In the genomic region with DNA sequence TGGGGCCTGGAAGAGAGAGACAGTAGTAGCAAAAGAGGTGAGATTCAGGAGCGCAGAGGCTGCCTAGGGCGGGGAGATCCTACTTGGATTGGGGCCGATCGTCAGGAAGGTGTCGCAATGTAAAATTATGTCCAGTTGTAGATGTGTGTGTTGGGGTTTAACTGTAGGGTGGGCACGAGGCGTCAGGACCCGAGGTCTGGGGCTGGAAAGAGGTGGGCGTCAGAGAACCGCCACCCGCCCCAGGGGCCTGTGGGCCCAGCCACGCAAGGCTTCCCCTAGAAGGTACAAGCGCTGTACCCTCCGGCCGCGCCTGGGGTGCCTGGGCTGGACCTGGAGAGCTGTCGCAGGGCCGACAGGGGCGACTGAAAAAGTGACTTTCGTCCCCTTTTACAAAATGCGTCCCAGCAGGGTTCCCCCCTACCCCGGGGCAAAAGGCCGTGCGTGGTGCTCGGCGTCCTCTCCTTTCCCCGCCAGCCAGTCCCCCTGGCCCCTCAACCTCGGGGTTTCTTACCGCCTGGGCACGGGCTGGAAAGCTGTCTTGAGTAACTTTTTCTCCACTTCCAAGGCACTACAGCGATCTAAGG, we compare ENCODE assay signal across 1 cellular context.
TF ChIP-seq lines count a peak whose summit lies in the region.

No MANE protein-coding gene starts in this region.

TF ChIP-seq in WTC11, 78 proteins besides CTCF, POLR2A, EP300 and RAD21 (continued from another document):
- TF ChIP-seq ZNF532 (CRISPR knock-in tag; IDR thresholded peaks at IDR 0.05; ENCODE audit: borderline replicate concordance) (no peak), MYBL2 (CRISPR knock-in tag; IDR thresholded peaks at IDR 0.05) (no peak)
- TF ChIP-seq, protein P1, sequence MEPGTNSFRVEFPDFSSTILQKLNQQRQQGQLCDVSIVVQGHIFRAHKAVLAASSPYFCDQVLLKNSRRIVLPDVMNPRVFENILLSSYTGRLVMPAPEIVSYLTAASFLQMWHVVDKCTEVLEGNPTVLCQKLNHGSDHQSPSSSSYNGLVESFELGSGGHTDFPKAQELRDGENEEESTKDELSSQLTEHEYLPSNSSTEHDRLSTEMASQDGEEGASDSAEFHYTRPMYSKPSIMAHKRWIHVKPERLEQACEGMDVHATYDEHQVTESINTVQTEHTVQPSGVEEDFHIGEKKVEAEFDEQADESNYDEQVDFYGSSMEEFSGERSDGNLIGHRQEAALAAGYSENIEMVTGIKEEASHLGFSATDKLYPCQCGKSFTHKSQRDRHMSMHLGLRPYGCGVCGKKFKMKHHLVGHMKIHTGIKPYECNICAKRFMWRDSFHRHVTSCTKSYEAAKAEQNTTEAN (CRISPR knock-in tag; IDR thresholded peaks at IDR 0.05) = no peak
